Comparison of ENCODE assay signal across 9 cellular contexts in genomic region chr12:3200779-3201738, GRCh38.
DNase-seq lines count a peak whose midpoint lies in the region; ATAC-seq and TF ChIP-seq lines count a peak whose summit lies in the region.
"Had no signal": no experiment of that assay in that cellular context is flagged by ENCODE, and none has a peak within 500 bp of the region (broad histone marks: within the 10 kb centered on the region; RNA-seq: fewer than 3 reads in every experiment).

No MANE protein-coding gene starts in this region.

- no peak for DNase-seq in AG04449 (ENCODE audit: low read depth, low spot score)
- DNase-seq in HFFc6: no peak
- DNase-seq in epithelial cell of esophagus (ENCODE audit: low read depth): no peak
- DNase-seq in neural crest cell (ENCODE audit: low read depth, low spot score): no peak
- DNase-seq in NCI-H2029 treated with DMSO at 0.1 percent for 48 hours (lab: John Stamatoyannopoulos, UW): no peak
- no peak for DNase-seq in effector CD4-positive, alpha-beta T cell
- DNase-seq: activated naive CD4-positive, alpha-beta T cell treated with Interleukin-2 at 50 U/mL for 16 hours had no signal

- TF ChIP-seq CTCF in AG04449 (IDR thresholded peaks at IDR 0.05; ENCODE audit: insufficient read depth, low read length, missing control alignments): no peak
- TF ChIP-seq CTCF in HFFc6 (IDR thresholded peaks at IDR 0.05): no peak; the same call in 1 of the 2 replicates
- TF ChIP-seq CTCF in epithelial cell of esophagus (IDR thresholded peaks at IDR 0.05; ENCODE audit: insufficient read depth, low read depth, low read length, missing control alignments): no peak
- TF ChIP-seq CTCF in neural crest cell (conservative IDR thresholded peaks at IDR 0.05): no peak

- H3K4me1 Mint-ChIP-seq in HFFc6 (ENCODE audit: low read depth) (peaks cover 15% of the 10 kb centered on the region), neural crest cell (peaks cover 28% of the 10 kb centered on the region)

- POLR2A ChIA-PET in AG04449 (lab: Yijun Ruan, JAX): no interaction called here

- H3K4me3 Mint-ChIP-seq in HFFc6: peak overlapping the region; percentile 68
- H3K4me3 Mint-ChIP-seq in neural crest cell: peak overlapping the region; percentile 86

- H3K36me3 Mint-ChIP-seq in HFFc6 (ENCODE audit: low read depth) (no peaks in the 10 kb centered on the region), neural crest cell (ENCODE audit: low read depth) (no peaks in the 10 kb centered on the region)

- H3K27me3 Mint-ChIP-seq in HFFc6 (ENCODE audit: insufficient read depth): peaks cover 10% of the 10 kb centered on the region
- H3K27me3 Mint-ChIP-seq in neural crest cell (ENCODE audit: low read depth): peaks cover 30% of the 10 kb centered on the region

- CTCF ChIA-PET in AG04449 (lab: Yijun Ruan, JAX): interaction anchor here (1.1 to 10.3 kb wide), 14 partner anchors 8 to 78 kb away, joined by 3 to 131 read pairs (median 18); no protein-coding TSS in a partner anchor

- H3K9me3 Mint-ChIP-seq in HFFc6 (no peaks in the 10 kb centered on the region), neural crest cell (no peaks in the 10 kb centered on the region)

- H3K4me3 ChIP-seq in AG04449 (ENCODE audit: low read depth, low read length): peak overlapping the region; percentile 57
- peak overlapping the region; percentile 52 for H3K4me3 ChIP-seq in epithelial cell of esophagus (ENCODE audit: low read length)

- ATAC-seq in HG02852 (IDR thresholded peaks at IDR 0.05; ENCODE audit: unreplicated experiment) (no peak), GM21737 (IDR thresholded peaks at IDR 0.05; ENCODE audit: unreplicated experiment) (no peak)

- H3K27ac Mint-ChIP-seq in HFFc6 (no peak overlapping the region), neural crest cell (ENCODE audit: unreplicated experiment) (no peak overlapping the region)
